In the genomic region with DNA sequence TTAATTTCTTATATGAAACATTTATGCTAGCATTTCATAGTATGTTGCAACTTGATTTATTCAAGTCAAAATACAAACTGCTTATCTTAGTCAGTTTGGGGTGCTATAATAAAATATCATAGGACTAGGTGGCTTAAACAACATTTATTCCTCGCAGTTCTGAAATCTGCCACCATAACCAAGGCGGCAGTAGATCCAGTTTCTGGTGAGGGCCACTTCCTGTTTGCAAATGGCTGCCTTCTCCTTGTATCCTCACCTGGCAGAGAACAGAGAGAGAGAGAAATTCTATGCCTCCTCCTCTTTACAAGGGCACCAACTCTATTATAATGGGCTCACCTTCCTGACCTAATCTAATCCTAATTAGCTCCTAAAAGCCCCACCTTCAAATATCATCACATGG, we compare ENCODE assay signal across 8 cellular contexts.
DNase-seq lines count a peak whose midpoint lies in the region; ATAC-seq and TF ChIP-seq lines count a peak whose summit lies in the region.

No MANE protein-coding gene starts in this region.

- no peak overlapping the region for H3K4me3 Mint-ChIP-seq in activated CD8-positive, alpha-beta T cell treated with anti-CD3 and anti-CD28 coated beads for 36 hours
- H3K4me3 Mint-ChIP-seq in mesothelial cell of epicardium = no peak overlapping the region

- no peaks in the 10 kb centered on the region for H3K4me1 Mint-ChIP-seq in activated CD8-positive, alpha-beta T cell treated with anti-CD3 and anti-CD28 coated beads for 36 hours (ENCODE audit: low read depth)
- peaks cover 2% of the 10 kb centered on the region for H3K4me1 Mint-ChIP-seq in mesothelial cell of epicardium

- H3K9me3 Mint-ChIP-seq in activated CD8-positive, alpha-beta T cell treated with anti-CD3 and anti-CD28 coated beads for 36 hours = no peaks in the 10 kb centered on the region
- H3K9me3 Mint-ChIP-seq in mesothelial cell of epicardium = peaks cover 5% of the 10 kb centered on the region

- no peaks in the 10 kb centered on the region for H3K27me3 Mint-ChIP-seq in activated CD8-positive, alpha-beta T cell treated with anti-CD3 and anti-CD28 coated beads for 36 hours
- no peaks in the 10 kb centered on the region for H3K27me3 Mint-ChIP-seq in mesothelial cell of epicardium (ENCODE audit: low read depth)

- peak; percentile 83 for ATAC-seq in GM18502 (IDR thresholded peaks at IDR 0.05; ENCODE audit: poor library complexity, unreplicated experiment)
- ATAC-seq in HG03520 (IDR thresholded peaks at IDR 0.05; ENCODE audit: unreplicated experiment) = peak; percentile 67
- peak; percentile 81 for ATAC-seq in activated CD8-positive, alpha-beta T cell treated with anti-CD3 and anti-CD28 coated beads for 36 hours
- ATAC-seq in left colon = no peak

- DNase-seq in A172 (ENCODE audit: low spot score) (peak; percentile 53), NCI-H1930 (lab: John Stamatoyannopoulos, UW) (no peak), mesothelial cell of epicardium (ENCODE audit: low spot score in 2 of 2, unreplicated experiment in 2 of 2) (no peak), left colon (no peak)
- DNase-seq in activated CD8-positive, alpha-beta T cell treated with anti-CD3 and anti-CD28 coated beads for 36 hours = peak; percentile 27
- DNase-seq in effector CD8-positive, alpha-beta T cell (lab: John Stamatoyannopoulos, UW) = no peak

- CTCF ChIA-PET in activated CD8-positive, alpha-beta T cell treated with anti-CD3 and anti-CD28 coated beads for 36 hours (lab: Charles Lee) = interaction anchor here (1.5 kb wide), 1 partner anchor 258 kb away, joined by 4 read pairs; no protein-coding TSS in a partner anchor

- intact Hi-C loops in activated CD8-positive, alpha-beta T cell treated with anti-CD3 and anti-CD28 coated beads for 36 hours (cut with micrococcal nuclease) = no loop called here
- intact Hi-C loops in left colon (cut with DNase I, micrococcal nuclease) = no loop called here

- POLR2A ChIA-PET in activated CD8-positive, alpha-beta T cell treated with anti-CD3 and anti-CD28 coated beads for 36 hours (lab: Charles Lee) = no interaction called here

- peak; percentile 18 for TF ChIP-seq CTCF in activated CD8-positive, alpha-beta T cell treated with anti-CD3 and anti-CD28 coated beads for 36 hours (IDR thresholded peaks at IDR 0.05)
- no peak for TF ChIP-seq CTCF in mesothelial cell of epicardium (IDR thresholded peaks at IDR 0.05; ENCODE audit: unreplicated experiment)

- H3K36me3 Mint-ChIP-seq in activated CD8-positive, alpha-beta T cell treated with anti-CD3 and anti-CD28 coated beads for 36 hours (ENCODE audit: low read depth) = no peaks in the 10 kb centered on the region
- H3K36me3 Mint-ChIP-seq in mesothelial cell of epicardium = no peaks in the 10 kb centered on the region

- no peak overlapping the region for H3K27ac Mint-ChIP-seq in activated CD8-positive, alpha-beta T cell treated with anti-CD3 and anti-CD28 coated beads for 36 hours
- no peak overlapping the region for H3K27ac Mint-ChIP-seq in mesothelial cell of epicardium

Comparison
In these comparisons a context has a peak if more than half of its experiments do, and no peak if none do; other contexts are left out.
1. DNase-seq: peak in A172 (single experiment) and activated CD8-positive, alpha-beta T cell treated with anti-CD3 and anti-CD28 coated beads for 36 hours (single experiment); none in NCI-H1930 (0 of 2), mesothelial cell of epicardium (0 of 2), effector CD8-positive, alpha-beta T cell (single experiment) and left colon (0 of 2).